In genomic region chr7:676246-676971, GRCh38 we compare ENCODE assay signal across 18 cellular contexts. TPM values are rescaled to one million over a fixed set of nuclear protein-coding genes. Genes with fewer than 3 reads are reported as not detected.
DNase-seq lines count a peak whose midpoint lies in the region; ATAC-seq and TF ChIP-seq lines count a peak whose summit lies in the region.
"Had no signal": no experiment of that assay in that cellular context is flagged by ENCODE, and none has a peak within 500 bp of the region (broad histone marks: within the 10 kb centered on the region; RNA-seq: fewer than 3 reads in every experiment).

No MANE protein-coding gene starts in this region.

- peak overlapping the region in 3 of 11 experiments; percentile 11 to 24 (median 15); a peak in 1 of 22 replicates for H3K9ac ChIP-seq in BLaER1 treated with 17β-estradiol and CSF1 and Interleukin-3, amounts not matched to agents 10 nM and 100 nM

- H3K4me3 ChIP-seq in BLaER1 treated with 17β-estradiol and CSF1 and Interleukin-3, amounts not matched to agents 10 nM and 100 nM = no peak overlapping the region
- peak overlapping the region in 2 of 59 donors; percentile 10 to 11 for H3K4me3 ChIP-seq in dorsolateral prefrontal cortex
- no peak overlapping the region for H3K4me3 ChIP-seq in sigmoid colon

- TF ChIP-seq EP300 in sigmoid colon (IDR thresholded peaks at IDR 0.05) = no peak

- H3K9me3 Mint-ChIP-seq in activated naive CD4-positive, alpha-beta T cell treated with anti-CD3 and anti-CD28 coated beads for 36 hours = peaks cover 4% of the 10 kb centered on the region

- H3K36me3 Mint-ChIP-seq in activated naive CD4-positive, alpha-beta T cell treated with anti-CD3 and anti-CD28 coated beads for 36 hours (ENCODE audit: low read depth) = peaks cover 34% of the 10 kb centered on the region

- H3K4me3 Mint-ChIP-seq in activated naive CD4-positive, alpha-beta T cell treated with anti-CD3 and anti-CD28 coated beads for 36 hours = no peak overlapping the region
- H3K4me3 Mint-ChIP-seq: H9 had no signal

- intact Hi-C loops in dorsolateral prefrontal cortex (cut with DNase I) (no loop called here), sigmoid colon (cut with DNase I) (no loop called here)
- intact Hi-C loops in activated naive CD4-positive, alpha-beta T cell treated with anti-CD3 and anti-CD28 coated beads for 36 hours (cut with micrococcal nuclease) = no loop called here

- H3K4me2 ChIP-seq in BLaER1 treated with 17β-estradiol and CSF1 and Interleukin-3, amounts not matched to agents 10 nM and 100 nM = peak overlapping the region; percentile 31 to 81 (median 60); a peak in 20 of 22 replicates

- H3K27ac Mint-ChIP-seq in activated naive CD4-positive, alpha-beta T cell treated with anti-CD3 and anti-CD28 coated beads for 36 hours = no peak overlapping the region
- H3K27ac Mint-ChIP-seq: H9 had no signal

- ATAC-seq in HG02884 (IDR thresholded peaks at IDR 0.05; ENCODE audit: unreplicated experiment) = no peak
- ATAC-seq in HG02981 (IDR thresholded peaks at IDR 0.05; ENCODE audit: unreplicated experiment) = no peak

- peaks cover 0 to 28% (median 10%) of the 10 kb centered on the region in 11 experiments; a peak in 16 of 22 replicates for H3K36me3 ChIP-seq in BLaER1 treated with 17β-estradiol and CSF1 and Interleukin-3, amounts not matched to agents 10 nM and 100 nM
- H3K36me3 ChIP-seq in sigmoid colon = peaks cover 0 to 15% (median 0%) of the 10 kb centered on the region in 4 donors

- DNase-seq in dorsolateral prefrontal cortex (peak in 7 of 10 donors; percentile 61 to 82 (median 72)), nucleus accumbens (lab: John Stamatoyannopoulos, UW) (peak in 34 of 56 donors; percentile 3 to 83 (median 42)), sigmoid colon (peak; percentile 46), retina (no peak)
- DNase-seq in activated naive CD4-positive, alpha-beta T cell treated with anti-CD3 and anti-CD28 coated beads for 36 hours = no peak
- DNase-seq: C1 segment of cervical spinal cord, DMS79, H9, IMR-90, NCI-H1048, NCI-H1436, NCI-H1930, NCI-H226, NCI-H524, SHP77 treated with DMSO at 0.1 percent for 48 hours had no signal

- no peaks in the 10 kb centered on the region for H3K4me1 Mint-ChIP-seq in activated naive CD4-positive, alpha-beta T cell treated with anti-CD3 and anti-CD28 coated beads for 36 hours (ENCODE audit: low read depth)
- H3K4me1 Mint-ChIP-seq: H9 had no signal

- peaks cover 13 to 28% (median 18%) of the 10 kb centered on the region in 11 experiments for H3K9me3 ChIP-seq in BLaER1 treated with 17β-estradiol and CSF1 and Interleukin-3, amounts not matched to agents 10 nM and 100 nM (replicated peaks in 1 of 11)
- no peaks in the 10 kb centered on the region for H3K9me3 ChIP-seq in sigmoid colon

- H3K27me3 Mint-ChIP-seq in activated naive CD4-positive, alpha-beta T cell treated with anti-CD3 and anti-CD28 coated beads for 36 hours (ENCODE audit: low read depth) = no peaks in the 10 kb centered on the region

- H3K4me1 ChIP-seq in BLaER1 treated with 17β-estradiol and CSF1 and Interleukin-3, amounts not matched to agents 10 nM and 100 nM = peaks cover 6 to 25% (median 12%) of the 10 kb centered on the region in 10 experiments; a peak in 18 of 20 replicates
- peaks cover 0 to 16% (median 4%) of the 10 kb centered on the region in 4 donors for H3K4me1 ChIP-seq in sigmoid colon

- H4K20me1 ChIP-seq in BLaER1 treated with 17β-estradiol and CSF1 and Interleukin-3, amounts not matched to agents 10 nM and 100 nM = no peaks in the 10 kb centered on the region; a peak in 1 of 22 replicates

- TF ChIP-seq POLR2A in sigmoid colon (IDR thresholded peaks at IDR 0.05) = no peak

- WGBS in sigmoid colon, 2 donors = 95 to 97% methylated on average over 40 of the region's 40 CpGs

- CTCF ChIA-PET in activated naive CD4-positive, alpha-beta T cell treated with anti-CD3 and anti-CD28 coated beads for 36 hours (lab: Charles Lee) = interaction anchor here (1.4 kb wide), 1 partner anchor 11 kb away, joined by 3 read pairs; no protein-coding TSS in a partner anchor

- H3K27me3 ChIP-seq in BLaER1 treated with 17β-estradiol and CSF1 and Interleukin-3, amounts not matched to agents 10 nM and 100 nM = no peaks in the 10 kb centered on the region
- H3K27me3 ChIP-seq in dorsolateral prefrontal cortex (no peaks in the 10 kb centered on the region), sigmoid colon (no peaks in the 10 kb centered on the region)

- TF ChIP-seq CTCF in dorsolateral prefrontal cortex (IDR thresholded peaks at IDR 0.05 in 54 of 56, conservative IDR thresholded peaks at IDR 0.05 in 2 of 56; ENCODE audit: low read depth in 1 of 56, partially characterized antibody in 56 of 56) (no peak), sigmoid colon (IDR thresholded peaks at IDR 0.05) (no peak)

- no peak overlapping the region for H3K27ac ChIP-seq in BLaER1 treated with 17β-estradiol and CSF1 and Interleukin-3, amounts not matched to agents 10 nM and 100 nM
- H3K27ac ChIP-seq in dorsolateral prefrontal cortex (peak overlapping the region in 14 of 59 donors; percentile 4 to 78 (median 44)), sigmoid colon (peak overlapping the region in 1 of 4 donors; percentile 93)

RNA-seq across cellular contexts. Expression of gene DNAAF5, which starts 50.1 kb away (rescaled TPM):
- total RNA-seq in dorsolateral prefrontal cortex (10 to 100 TPM; 12.7 to 37.3 (median 20.9) TPM), sigmoid colon (10 to 100 TPM; 13.2 to 25.4 (median 16.0) TPM)
- polyA plus RNA-seq in sigmoid colon = 10 to 100 TPM in 1 of 3 donors, 1 to 10 TPM in 2; 7.8 to 23.4 (median 9.7) TPM
- total RNA-seq in activated naive CD4-positive, alpha-beta T cell treated with anti-CD3 and anti-CD28 coated beads for 36 hours = 10 to 100 TPM; 26.2 to 27.5 TPM

RNA-seq across cellular contexts. Expression of gene PRKAR1B, which starts 50.7 kb away (rescaled TPM):
- total RNA-seq in dorsolateral prefrontal cortex (100 to 1,000 TPM; 131 to 616 (median 457) TPM), sigmoid colon (10 to 100 TPM in 3 of 4 donors, 1 to 10 TPM in 1; 9.7 to 26.6 (median 10.9) TPM)
- polyA plus RNA-seq in sigmoid colon = 10 to 100 TPM in 2 of 3 donors, 1 to 10 TPM in 1; 9.5 to 20.4 (median 12.6) TPM
- total RNA-seq in activated naive CD4-positive, alpha-beta T cell treated with anti-CD3 and anti-CD28 coated beads for 36 hours = 10 to 100 TPM; 15.5 to 15.8 TPM

Comparison
In these comparisons a context has a peak if more than half of its experiments do, and no peak if none do; other contexts are left out.
1. DNase-seq: peak in dorsolateral prefrontal cortex (7 of 10), nucleus accumbens (34 of 56) and sigmoid colon (single experiment); none in retina (single experiment) and activated naive CD4-positive, alpha-beta T cell treated with anti-CD3 and anti-CD28 coated beads for 36 hours (single experiment).
2. RNA of gene PRKAR1B, which starts 50.7 kb away (total RNA-seq): 131 to 616 TPM in dorsolateral prefrontal cortex; 15.5 to 15.8 TPM in activated naive CD4-positive, alpha-beta T cell treated with anti-CD3 and anti-CD28 coated beads for 36 hours and 9.7 to 26.6 TPM in sigmoid colon; every median in the first group is over 4 times any median in the second.